ENCODE assay signal across 1 cellular context in genomic region chr3:50672656-50673055, GRCh38.
TF ChIP-seq lines count a peak whose summit lies in the region.

No MANE protein-coding gene starts in this region.

TF ChIP-seq in WTC11, 78 proteins besides CTCF, POLR2A, EP300 and RAD21 (continued from another document):
- TF ChIP-seq AFF4 (CRISPR knock-in tag; IDR thresholded peaks at IDR 0.05; ENCODE audit: borderline replicate concordance) (no peak), ZNF423 (CRISPR knock-in tag; IDR thresholded peaks at IDR 0.05) (no peak), MLX (CRISPR knock-in tag; IDR thresholded peaks at IDR 0.05) (no peak), FOXP4 (CRISPR knock-in tag; IDR thresholded peaks at IDR 0.05) (no peak), NR3C1 (CRISPR knock-in tag; conservative IDR thresholded peaks at IDR 0.05; ENCODE audit: low read depth) (no peak), NR1H2 (CRISPR knock-in tag; IDR thresholded peaks at IDR 0.05) (no peak), IRF1 (CRISPR knock-in tag; IDR thresholded peaks at IDR 0.05) (no peak), CBFB (CRISPR knock-in tag; IDR thresholded peaks at IDR 0.05; ENCODE audit: low read depth) (no peak), NFYB (CRISPR knock-in tag; conservative IDR thresholded peaks at IDR 0.05; ENCODE audit: low read depth) (no peak), ERG (CRISPR knock-in tag; IDR thresholded peaks at IDR 0.05) (no peak), CREM (CRISPR knock-in tag; IDR thresholded peaks at IDR 0.05) (no peak), PRDM15 (CRISPR knock-in tag; IDR thresholded peaks at IDR 0.05) (no peak)
TF ChIP-seq in WTC11: peak in this region for 0.
